In genomic region chr1:223771469-223771813, GRCh38 we compare ENCODE assay signal across 1 cellular context.
TF ChIP-seq lines count a peak whose summit lies in the region.

No MANE protein-coding gene starts in this region.

TF ChIP-seq in GM23338, 12 proteins besides CTCF, POLR2A, EP300 and RAD21 (continued from another document):
- TF ChIP-seq CREB1 (CRISPR knock-in tag; IDR thresholded peaks at IDR 0.05; ENCODE audit: low read depth) (no peak), JUNB (IDR thresholded peaks at IDR 0.05; ENCODE audit: unreplicated experiment) (no peak), REST (IDR thresholded peaks at IDR 0.05; ENCODE audit: unreplicated experiment) (no peak), ZNF114 (CRISPR knock-in tag; IDR thresholded peaks at IDR 0.05) (no peak)
